15 cellular contexts compared by ENCODE assay signal in genomic region chr4:47534772-47535171, GRCh38. TPM values are rescaled to one million over a fixed set of nuclear protein-coding genes. Genes with fewer than 3 reads are reported as not detected.
DNase-seq lines count a peak whose midpoint lies in the region; ATAC-seq, FAIRE-seq and TF ChIP-seq lines count a peak whose summit lies in the region.
"Had no signal": no experiment of that assay in that cellular context is flagged by ENCODE, and none has a peak within 500 bp of the region (broad histone marks: within the 10 kb centered on the region; RNA-seq: fewer than 3 reads in every experiment).

No MANE protein-coding gene starts in this region.

- POLR2A ChIA-PET in HEK293 (lab: Yijun Ruan, JAX) = no interaction called here

- H3K4me1 Mint-ChIP-seq in immature natural killer cell (peaks cover 75 to 82% of the 10 kb centered on the region in 2 donors), CD14-positive monocyte (peaks cover 16% of the 10 kb centered on the region)

- no peaks in the 10 kb centered on the region for H3K36me3 ChIP-seq in HEK293 (ENCODE audit: control insufficient read depth in 2 of 2, insufficient read depth in 1 of 2, low read length in 2 of 2)

- no peak for ATAC-seq in HG03097 (IDR thresholded peaks at IDR 0.05; ENCODE audit: low FRiP score, unreplicated experiment)
- ATAC-seq: CD8-positive, alpha-beta T cell; GM23338; HCT116 had no signal

- H3K27me3 Mint-ChIP-seq in immature natural killer cell (ENCODE audit: low read depth in 3 of 3) = peaks cover 2 to 7% (median 2%) of the 10 kb centered on the region in 3 donors
- H3K27me3 Mint-ChIP-seq in CD14-positive monocyte (ENCODE audit: low read depth in 3 of 3) = no peaks in the 10 kb centered on the region
- H3K27me3 Mint-ChIP-seq: CD4-positive, CD25-positive, alpha-beta regulatory T cell had no signal

- FAIRE-seq in GM12892 (lab: Jason Lieb, UNC) = peak; percentile 58

- no peaks in the 10 kb centered on the region for H3K9me3 ChIP-seq in HEK293 (ENCODE audit: control insufficient read depth, insufficient read depth, low read depth, low read length)

- peak overlapping the region in 5 of 6 donors; percentile 55 to 93 (median 87) for H3K27ac Mint-ChIP-seq in immature natural killer cell
- H3K27ac Mint-ChIP-seq in CD14-positive monocyte = no peak overlapping the region
- H3K27ac Mint-ChIP-seq: CD4-positive, CD25-positive, alpha-beta regulatory T cell; CD8-positive, alpha-beta T cell; GM23338; H9 had no signal

- intact Hi-C loops in CD14-positive monocyte (cut with micrococcal nuclease) = no loop called here

- no peak overlapping the region for H3K27ac ChIP-seq in HEK293 (ENCODE audit: extremely low read depth, low read depth, low read length)

- no peak overlapping the region for H3K4me3 ChIP-seq in HEK293 (ENCODE audit: low read depth, low read length)
- H3K4me3 ChIP-seq: GM23338 had no signal

- TF ChIP-seq CTCF in HEK293 (tag by site-specific recombination; IDR thresholded peaks at IDR 0.05) = no peak
- TF ChIP-seq CTCF in CD14-positive monocyte (IDR thresholded peaks at IDR 0.05) = no peak

- H3K4me3 Mint-ChIP-seq in immature natural killer cell = peak overlapping the region; percentile 45 to 82 (median 69)
- H3K4me3 Mint-ChIP-seq in CD14-positive monocyte = no peak overlapping the region
- H3K4me3 Mint-ChIP-seq: CD8-positive, alpha-beta T cell; GM23338; H9 had no signal

- no peak for TF ChIP-seq POLR2A in GM12892 (IDR thresholded peaks at IDR 0.05; ENCODE audit: low read depth, low read length)

- H3K9me3 Mint-ChIP-seq in immature natural killer cell = peaks cover 0 to 1% (median 0%) of the 10 kb centered on the region in 6 donors
- peaks cover 0 to 4% (median 0%) of the 10 kb centered on the region in 7 donors for H3K9me3 Mint-ChIP-seq in CD14-positive monocyte
- H3K9me3 Mint-ChIP-seq: CD8-positive, alpha-beta T cell had no signal

- DNase-seq in GM12892 (ENCODE audit: insufficient read length) (no peak), immature natural killer cell (no peak), DMS79 treated with DMSO at 0.1 percent for 48 hours (lab: John Stamatoyannopoulos, UW) (no peak), CD14-positive monocyte (ENCODE audit: low spot score) (no peak)
- DNase-seq: C1 segment of cervical spinal cord; Caco-2; CD4-positive, CD25-positive, alpha-beta regulatory T cell; CD8-positive, alpha-beta T cell; DMS153; GF-D8; H9 had no signal

- H3K4me1 ChIP-seq in HEK293 (ENCODE audit: control insufficient read depth, insufficient read depth, low read length) = no peaks in the 10 kb centered on the region

- CTCF ChIA-PET in HEK293 (lab: Yijun Ruan, JAX) = no interaction called here

- H3K36me3 Mint-ChIP-seq in immature natural killer cell = peaks cover 8 to 42% (median 23%) of the 10 kb centered on the region in 3 donors
- peaks cover 74 to 81% of the 10 kb centered on the region in 2 donors for H3K36me3 Mint-ChIP-seq in CD14-positive monocyte

TF ChIP-seq in HEK293, 187 proteins besides CTCF, POLR2A, EP300 and RAD21:
- TF ChIP-seq ZSCAN16 (tag by site-specific recombination; IDR thresholded peaks at IDR 0.05) (no peak), ZNF777 (tag by site-specific recombination; IDR thresholded peaks at IDR 0.05; ENCODE audit: borderline replicate concordance) (no peak), ZNF146 (tag by site-specific recombination; IDR thresholded peaks at IDR 0.05) (peak; percentile 25; the same call in 1 of the 2 replicates)

RNA-seq across cellular contexts. Expression of gene ATP10D, which starts 49.7 kb away (rescaled TPM):
- polyA plus RNA-seq in GM12892 (2012; ENCODE audit: missing spikeins) = 11.8 TPM
- polyA plus RNA-seq in immature natural killer cell = 10 to 100 TPM; 13.5 to 23.9 (median 16.8) TPM
- polyA plus RNA-seq in CD14-positive monocyte = 10 to 100 TPM in 1 of 2 donors, 1 to 10 TPM in 1; 8.4 to 16.9 TPM

Comparison
In these comparisons a context has a peak if more than half of its experiments do, and no peak if none do; other contexts are left out.
1. H3K27ac Mint-ChIP-seq: peak in immature natural killer cell (5 of 6); none in CD14-positive monocyte (0 of 7).
2. H3K4me3 Mint-ChIP-seq: peak in immature natural killer cell (5 of 5); none in CD14-positive monocyte (0 of 2).